Comparison of ENCODE assay signal across 5 cellular contexts in the genomic region with DNA sequence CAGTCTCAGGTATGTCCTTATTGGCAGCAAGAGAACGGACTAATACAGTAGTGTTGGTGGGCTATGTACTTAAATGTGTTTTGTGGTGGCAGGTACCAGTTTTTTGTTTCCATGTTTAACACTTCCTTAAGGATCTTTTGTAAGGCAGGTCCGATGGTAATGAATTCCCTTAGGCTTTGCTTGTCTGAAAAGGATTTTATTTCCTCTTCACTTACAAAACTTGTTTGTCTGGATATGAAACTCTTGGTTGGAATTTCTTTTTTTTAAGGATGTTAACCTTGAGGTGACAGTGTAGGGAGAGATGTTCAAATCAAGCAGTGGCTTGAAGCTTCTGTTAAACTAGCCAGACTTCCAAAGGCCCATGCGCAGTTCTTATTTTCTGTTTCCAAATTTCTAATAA.
"Had no signal": no experiment of that assay in that cellular context is flagged by ENCODE, and none has a peak within 500 bp of the region (broad histone marks: within the 10 kb centered on the region; RNA-seq: fewer than 3 reads in every experiment).

No MANE protein-coding gene starts in this region.

- H3K4me1 Mint-ChIP-seq: GM23338, H9 had no signal

- H3K4me2 ChIP-seq: GM23338 had no signal

- H2AFZ ChIP-seq: GM23338 had no signal

- H3K4me3 Mint-ChIP-seq: GM23338, H9, IgD-negative memory B cell had no signal

- H3K4me3 ChIP-seq: GM23338 had no signal

- ATAC-seq: GM23338, HepG2 had no signal

- H3K9me3 Mint-ChIP-seq: GM23338 had no signal

- H3K27me3 Mint-ChIP-seq: IgD-negative memory B cell had no signal

- DNase-seq: H9 had no signal

- H3K27ac ChIP-seq: HL-60 had no signal

- H3K27ac Mint-ChIP-seq: GM23338, H9, IgD-negative memory B cell had no signal
